Comparison of ENCODE assay signal across 12 cellular contexts in the genomic region with DNA sequence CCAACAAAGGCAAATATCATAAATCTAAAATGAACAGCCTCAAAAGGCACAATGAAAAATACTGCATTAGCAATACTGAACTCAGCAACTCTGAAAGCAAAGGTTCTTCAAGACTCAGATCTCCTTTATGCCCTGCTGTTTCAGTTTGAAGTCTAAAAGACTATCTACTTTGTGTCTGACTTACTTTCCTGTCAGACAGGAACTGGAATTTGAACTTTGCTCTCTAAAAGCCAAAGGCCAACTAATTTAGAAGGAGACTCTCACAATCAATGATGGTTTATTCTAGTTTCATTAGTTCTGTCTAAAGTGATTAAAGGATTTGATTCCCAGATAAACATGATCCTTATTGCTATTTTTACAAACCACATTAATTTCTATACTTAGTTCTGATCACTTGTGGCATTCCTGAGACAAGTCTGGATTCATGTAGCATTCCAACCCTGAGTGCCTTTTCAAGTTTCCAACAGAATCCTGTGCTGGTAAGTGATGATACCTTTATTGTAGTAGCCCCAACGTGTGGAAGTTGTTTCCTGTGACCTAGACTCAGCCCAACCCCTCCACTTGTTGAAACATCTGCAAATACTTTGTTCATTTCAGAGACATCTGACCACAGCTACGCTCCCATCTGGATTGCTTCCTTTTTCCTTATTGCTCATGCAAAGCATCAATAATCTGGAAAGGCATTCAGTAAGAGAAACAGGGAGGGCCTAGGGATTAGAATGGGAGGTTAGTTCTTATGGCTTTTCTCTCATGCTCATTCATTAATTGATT. TPM values are rescaled to one million over a fixed set of nuclear protein-coding genes. Genes with fewer than 3 reads are reported as not detected.
DNase-seq lines count a peak whose midpoint lies in the region; ATAC-seq and TF ChIP-seq lines count a peak whose summit lies in the region.
"Had no signal": no experiment of that assay in that cellular context is flagged by ENCODE, and none has a peak within 500 bp of the region (broad histone marks: within the 10 kb centered on the region; RNA-seq: fewer than 3 reads in every experiment).

No MANE protein-coding gene starts in this region.

- no peak overlapping the region for H4K8ac ChIP-seq in neuronal stem cell (ENCODE audit: low read depth, low read length)

- no peak overlapping the region for H2BK15ac ChIP-seq in neuronal stem cell (ENCODE audit: low read length)

- peak overlapping the region; percentile 47 for H3K27ac Mint-ChIP-seq in chondrocyte (ENCODE audit: unreplicated experiment)

- no peaks in the 10 kb centered on the region for H3K36me3 ChIP-seq in neuronal stem cell (replicated peaks in 1 of 2; ENCODE audit: control insufficient read depth in 2 of 2, insufficient read depth in 2 of 2, low read length in 2 of 2)
- H3K36me3 ChIP-seq: WERI-Rb-1 had no signal

- DNase-seq in GM04503 (ENCODE audit: low read depth) (peak; percentile 49), NB4 (ENCODE audit: low read depth) (peak; percentile 38), chondrocyte (ENCODE audit: low spot score) (no peak), neuronal stem cell (ENCODE audit: low spot score) (peak; percentile 9), NCI-H446 (lab: John Stamatoyannopoulos, UW) (no peak), DMS 273 (lab: John Stamatoyannopoulos, UW; ENCODE audit: unreplicated experiment) (no peak)
- no peak for DNase-seq in NK-92 treated with Interleukin-12 subunit alpha and Interleukin-12 subunit beta, amount 100 ng/mL, for 24 hours (lab: John Stamatoyannopoulos, UW)
- DNase-seq: activated gamma-delta T cell, naive B cell, NCI-H1417 treated with DMSO at 0.1 percent for 48 hours, WERI-Rb-1 had no signal

- H3K27me3 ChIP-seq in neuronal stem cell (ENCODE audit: control insufficient read depth in 3 of 3, insufficient read depth in 3 of 3, low read depth in 1 of 3, low read length in 3 of 3) = peaks cover 0 to 10% (median 0%) of the 10 kb centered on the region in 3 experiments

- no peak overlapping the region for H3K18ac ChIP-seq in neuronal stem cell (ENCODE audit: low read length)

- no peak overlapping the region for H2BK12ac ChIP-seq in neuronal stem cell (ENCODE audit: low read length)

- peaks cover 1% of the 10 kb centered on the region for H3K36me3 Mint-ChIP-seq in chondrocyte (ENCODE audit: low read depth)

- no peak overlapping the region for H2AFZ ChIP-seq in neuronal stem cell (ENCODE audit: low read length)

- no peaks in the 10 kb centered on the region for H3K9me3 ChIP-seq in neuronal stem cell (replicated peaks in 1 of 2; ENCODE audit: control insufficient read depth in 2 of 2, insufficient read depth in 1 of 2, low read depth in 1 of 2, low read length in 2 of 2)

- H3K4me1 ChIP-seq in neuronal stem cell (ENCODE audit: control insufficient read depth in 2 of 2, insufficient read depth in 1 of 2, low read depth in 1 of 2, low read length in 2 of 2) = peaks cover 6 to 17% of the 10 kb centered on the region in 2 donors

- H4K91ac ChIP-seq in neuronal stem cell (ENCODE audit: low read depth, low read length, poor library complexity) = no peak overlapping the region

- H3K4me1 Mint-ChIP-seq in chondrocyte (ENCODE audit: low read depth) = peaks cover 47% of the 10 kb centered on the region

- no peaks in the 10 kb centered on the region for H3K79me1 ChIP-seq in neuronal stem cell (ENCODE audit: low read depth, low read length)

- H3K4me3 ChIP-seq in NB4 (ENCODE audit: low read depth, low read length) (no peak overlapping the region), neuronal stem cell (ENCODE audit: low read length in 2 of 2) (no peak overlapping the region)

- no peak overlapping the region for H2BK5ac ChIP-seq in neuronal stem cell (ENCODE audit: low read length)

- TF ChIP-seq POLR2A in NB4 (IDR thresholded peaks at IDR 0.05; ENCODE audit: extremely low read depth, insufficient read length) = no peak

- H3K4me2 ChIP-seq in neuronal stem cell (ENCODE audit: insufficient read depth, low read length, poor library complexity, severe bottlenecking) = no peak overlapping the region

- H3K9me3 Mint-ChIP-seq in chondrocyte (ENCODE audit: low read depth) = no peaks in the 10 kb centered on the region
- H3K9me3 Mint-ChIP-seq: naive B cell had no signal

- no peak overlapping the region for H3K4me3 Mint-ChIP-seq in chondrocyte (ENCODE audit: unreplicated experiment)
- H3K4me3 Mint-ChIP-seq: naive B cell had no signal

- no peak for ATAC-seq in HG03342 (IDR thresholded peaks at IDR 0.05; ENCODE audit: unreplicated experiment)

- no peak overlapping the region for H2AK5ac ChIP-seq in neuronal stem cell (ENCODE audit: low read depth, low read length)

- no peak overlapping the region for H3K27ac ChIP-seq in neuronal stem cell (replicated peaks; ENCODE audit: low read length)
- H3K27ac ChIP-seq: WERI-Rb-1 had no signal

- H3K14ac ChIP-seq in neuronal stem cell (ENCODE audit: low read length) = no peak overlapping the region

- WGBS in neuronal stem cell (ENCODE audit: extremely low coverage in 2 of 2, insufficient read length in 2 of 2, insufficient replicate concordance in 1 of 2), 2 donors = no CpG with 5 or more reads among the region's 2 CpGs

- TF ChIP-seq CTCF in NB4 (IDR thresholded peaks at IDR 0.05; ENCODE audit: low read depth, low read length) (no peak), chondrocyte (IDR thresholded peaks at IDR 0.05) (no peak)

- H3K9ac ChIP-seq in neuronal stem cell (ENCODE audit: low read depth, low read length, poor library complexity) = no peak overlapping the region

- H3K23ac ChIP-seq in neuronal stem cell (ENCODE audit: low read depth, low read length, poor library complexity) = no peak overlapping the region

- H3K27me3 Mint-ChIP-seq in chondrocyte (ENCODE audit: low read depth) = no peaks in the 10 kb centered on the region
- H3K27me3 Mint-ChIP-seq: naive B cell had no signal

- H3K4ac ChIP-seq in neuronal stem cell (ENCODE audit: low read length) = no peak overlapping the region

- H2BK120ac ChIP-seq in neuronal stem cell (ENCODE audit: low read depth, low read length) = no peak overlapping the region

RNA-seq across cellular contexts. Expression of a gene that starts 14.9 kb away (rescaled TPM):
- total RNA-seq in chondrocyte = 0.45 to 0.59 TPM in 2 of 3 replicates, not detected in the other
- 0.54 TPM for polyA plus RNA-seq in neuronal stem cell (2013, experiment 1 of 2)
- 0.22 TPM for polyA plus RNA-seq in neuronal stem cell (2013, experiment 2 of 2)

Comparison
In these comparisons a context has a peak if more than half of its experiments do, and no peak if none do; other contexts are left out.
1. DNase-seq: peak in GM04503 (single experiment), NB4 (single experiment) and neuronal stem cell (single experiment); none in chondrocyte (single experiment), NCI-H446 (0 of 2), DMS 273 (single experiment) and NK-92 treated with Interleukin-12 subunit alpha and Interleukin-12 subunit beta, amount 100 ng/mL, for 24 hours (single experiment).